Comparison of ENCODE assay signal across 15 cellular contexts in genomic region chr5:164422400-164422799, GRCh38.
DNase-seq lines count a peak whose midpoint lies in the region; ATAC-seq and TF ChIP-seq lines count a peak whose summit lies in the region.
"Had no signal": no experiment of that assay in that cellular context is flagged by ENCODE, and none has a peak within 500 bp of the region (broad histone marks: within the 10 kb centered on the region; RNA-seq: fewer than 3 reads in every experiment).

No MANE protein-coding gene starts in this region.

- H4K12ac ChIP-seq in trophoblast cell (ENCODE audit: low read depth, low read length): no peak overlapping the region

- no peak overlapping the region for H3K4me2 ChIP-seq in GM23338
- no peak overlapping the region for H3K4me2 ChIP-seq in trophoblast cell (ENCODE audit: low read length)

- H3K27ac ChIP-seq in GM23338 (ENCODE audit: low read depth): no peak overlapping the region
- no peak overlapping the region for H3K27ac ChIP-seq in SJCRH30
- H3K27ac ChIP-seq in trophoblast cell (ENCODE audit: low read depth, low read length): no peak overlapping the region
- H3K27ac ChIP-seq: ovary had no signal

- H2BK120ac ChIP-seq in trophoblast cell (ENCODE audit: insufficient read depth, low read length, poor library complexity): no peak overlapping the region

- no peak overlapping the region for H3K4me3 Mint-ChIP-seq in GM23338
- H3K4me3 Mint-ChIP-seq: activated CD4-positive, alpha-beta memory T cell treated with anti-CD3 and anti-CD28 coated beads, Interleukin-2, amount 10 ng/mL, durations not matched to agents 7 days and 5 days had no signal

- no CpG with 5 or more reads among the region's 5 CpGs for WGBS in trophoblast cell (ENCODE audit: extremely low coverage, insufficient coverage, insufficient read length)

- H3K79me2 ChIP-seq in GM23338 (replicated peaks; ENCODE audit: insufficient read depth) (no peaks in the 10 kb centered on the region), trophoblast cell (ENCODE audit: control insufficient read depth, insufficient read depth, low read length, poor library complexity) (no peaks in the 10 kb centered on the region)

- H3K36me3 ChIP-seq in GM23338 (ENCODE audit: insufficient read depth) (peaks cover 11% of the 10 kb centered on the region), SJCRH30 (no peaks in the 10 kb centered on the region), trophoblast cell (ENCODE audit: control insufficient read depth in 1 of 2, insufficient read depth in 2 of 2, low read length in 2 of 2) (no peaks in the 10 kb centered on the region), MG63 (peaks cover 67% of the 10 kb centered on the region)
- H3K36me3 ChIP-seq: ovary had no signal

- H2AK5ac ChIP-seq in trophoblast cell (ENCODE audit: low read length): no peak overlapping the region

- no peaks in the 10 kb centered on the region for H3K27me3 ChIP-seq in GM23338 (ENCODE audit: insufficient read depth)
- H3K27me3 ChIP-seq in SJCRH30: no peaks in the 10 kb centered on the region
- H3K27me3 ChIP-seq in trophoblast cell (ENCODE audit: insufficient read depth, low read length): no peaks in the 10 kb centered on the region
- no peaks in the 10 kb centered on the region for H3K27me3 ChIP-seq in MG63
- H3K27me3 ChIP-seq: ovary had no signal

- peaks cover 35% of the 10 kb centered on the region for H3K9me3 Mint-ChIP-seq in GM23338

- H3K4me1 ChIP-seq in GM23338 (ENCODE audit: insufficient read depth) (no peaks in the 10 kb centered on the region), SJCRH30 (no peaks in the 10 kb centered on the region), trophoblast cell (ENCODE audit: control insufficient read depth in 1 of 2, insufficient read depth in 2 of 2, low read length in 2 of 2) (no peaks in the 10 kb centered on the region)

- no peaks in the 10 kb centered on the region for H3K4me1 Mint-ChIP-seq in GM23338
- H3K4me1 Mint-ChIP-seq: activated CD4-positive, alpha-beta memory T cell treated with anti-CD3 and anti-CD28 coated beads, Interleukin-2, amount 10 ng/mL, durations not matched to agents 7 days and 5 days had no signal

- 0 out of 2 replicates have a peak, but pooled peaks cover 2% of the 10 kb centered on the region for H3K9me3 ChIP-seq in SJCRH30 (replicated peaks)
- H3K9me3 ChIP-seq in trophoblast cell (ENCODE audit: insufficient read depth, low read depth, low read length): peaks cover 3% of the 10 kb centered on the region
- H3K9me3 ChIP-seq in MG63: peaks cover 55% of the 10 kb centered on the region
- H3K9me3 ChIP-seq: ovary had no signal

- no peak overlapping the region for H2AFZ ChIP-seq in GM23338
- no peak overlapping the region for H2AFZ ChIP-seq in trophoblast cell (ENCODE audit: insufficient read depth, low read length, poor library complexity)

- peaks cover 16% of the 10 kb centered on the region; the same call in 2 of the 3 replicates for H3K36me3 Mint-ChIP-seq in GM23338 (ENCODE audit: low read depth)

- H3K27me3 Mint-ChIP-seq in GM23338 (ENCODE audit: insufficient read depth, low read depth, poor library complexity): peaks cover 2% of the 10 kb centered on the region
- H3K27me3 Mint-ChIP-seq: activated CD4-positive, alpha-beta memory T cell treated with anti-CD3 and anti-CD28 coated beads, Interleukin-2, amount 10 ng/mL, durations not matched to agents 7 days and 5 days had no signal

- TF ChIP-seq CTCF in GM23338 (conservative IDR thresholded peaks at IDR 0.05; ENCODE audit: low read depth in 2 of 2): peak; percentile 57 to 74

- no peak overlapping the region for H2BK5ac ChIP-seq in trophoblast cell (ENCODE audit: low read depth, low read length, poor library complexity)

- no peaks in the 10 kb centered on the region for H3F3A ChIP-seq in GM23338 (replicated peaks; ENCODE audit: low read depth)

- peak overlapping the region; percentile 5 for H3K9ac ChIP-seq in trophoblast cell (ENCODE audit: low read length)

- no peaks in the 10 kb centered on the region for H3K79me1 ChIP-seq in trophoblast cell (ENCODE audit: low read length)

- H2BK12ac ChIP-seq in trophoblast cell (ENCODE audit: low read length): no peak overlapping the region

- no peak overlapping the region for H3K14ac ChIP-seq in trophoblast cell (ENCODE audit: low read length)

- 0 out of 2 replicates have a peak, but pooled peaks cover 5% of the 10 kb centered on the region for H3K9me2 ChIP-seq in GM23338 (ENCODE audit: insufficient read depth)

- H3K4ac ChIP-seq in trophoblast cell (ENCODE audit: low read depth, low read length): no peak overlapping the region

- H4K20me1 ChIP-seq in GM23338 (replicated peaks; ENCODE audit: insufficient read depth): no peaks in the 10 kb centered on the region

- H3K27ac Mint-ChIP-seq in GM23338: no peak overlapping the region
- H3K27ac Mint-ChIP-seq: activated CD4-positive, alpha-beta memory T cell treated with anti-CD3 and anti-CD28 coated beads, Interleukin-2, amount 10 ng/mL, durations not matched to agents 7 days and 5 days had no signal

- ATAC-seq in GM23338: peak; percentile 85
- ATAC-seq in GM21576 (IDR thresholded peaks at IDR 0.05; ENCODE audit: unreplicated experiment): no peak
- no peak for ATAC-seq in GM21367 (IDR thresholded peaks at IDR 0.05; ENCODE audit: unreplicated experiment)
- ATAC-seq: left colon had no signal

- H4K8ac ChIP-seq in trophoblast cell (ENCODE audit: low read depth, low read length): no peak overlapping the region

- no peak overlapping the region for H3K18ac ChIP-seq in trophoblast cell (ENCODE audit: low read length)

- H3K4me3 ChIP-seq in GM23338 (no peak overlapping the region), SJCRH30 (no peak overlapping the region), trophoblast cell (ENCODE audit: low read depth, low read length) (peak overlapping the region; percentile 31), MG63 (no peak overlapping the region)
- H3K4me3 ChIP-seq: ovary had no signal

- DNase-seq in GM23338 (ENCODE audit: low spot score): peak; percentile 75
- DNase-seq in SJCRH30: peak; percentile 3 to 17
- peak; percentile 1 for DNase-seq in fibroblast of gingiva (ENCODE audit: low read depth)
- no peak for DNase-seq in trophoblast cell
- DNase-seq in MG63: no peak
- no peak for DNase-seq in retina
- DNase-seq: activated CD4-positive, alpha-beta memory T cell treated with anti-CD3 and anti-CD28 coated beads, Interleukin-2, amount 10 ng/mL, durations not matched to agents 7 days and 5 days; activated naive CD4-positive, alpha-beta T cell treated with anti-CD3 and anti-CD28 coated beads, Interleukin-2, amount 50 U/mL, for 16 hours; DMS79 treated with DMSO at 0.1 percent for 48 hours; left colon; MM.1S; ovary; stimulated activated CD4-positive, alpha-beta T cell treated with anti-CD3 and anti-CD28 coated beads, Interleukin-4, amount 100 ng/mL, for 4 hours had no signal

- H4K91ac ChIP-seq in trophoblast cell (ENCODE audit: low read depth, low read length): no peak overlapping the region

- no peak overlapping the region for H3K23ac ChIP-seq in trophoblast cell (ENCODE audit: low read length)

Comparison
In these comparisons a context has a peak if more than half of its experiments do, and no peak if none do; other contexts are left out.
1. DNase-seq: peak in GM23338 (single experiment), SJCRH30 (2 of 2) and fibroblast of gingiva (single experiment); none in trophoblast cell (0 of 2), MG63 (single experiment) and retina (single experiment).